21 cellular contexts compared by ENCODE assay signal in genomic region chr11:100068116-100068515, GRCh38.
"Had no signal": no experiment of that assay in that cellular context is flagged by ENCODE, and none has a peak within 500 bp of the region (broad histone marks: within the 10 kb centered on the region; RNA-seq: fewer than 3 reads in every experiment).

No MANE protein-coding gene starts in this region.

- H3K9me3 ChIP-seq: MG63 had no signal

- H3K4me3 ChIP-seq: cardiac muscle cell, MG63 had no signal

- H3K27ac ChIP-seq: cardiac muscle cell, VCaP had no signal

- DNase-seq: activated CD4-positive, alpha-beta memory T cell treated with anti-CD3 and anti-CD28 coated beads, Interleukin-2, amount 10 ng/mL, durations not matched to agents 7 days and 5 days; activated CD4-positive, alpha-beta T cell treated with anti-CD3 and anti-CD28 coated beads for 36 hours; activated CD4-positive, alpha-beta T cell treated with anti-CD3 and anti-CD28 coated beads, Interleukin-2, amount 50 U/mL, for 1 hour; activated gamma-delta T cell; activated naive CD4-positive, alpha-beta T cell treated with anti-CD3 and anti-CD28 coated beads for 36 hours; activated T-cell treated with anti-CD3 and anti-CD28 coated beads for 4 hours; activated T-cell treated with anti-CD3 and anti-CD28 coated beads, Interleukin-2, amount 50 U/mL, for 48 hours; amygdala; MG63; MV-4-11; NCI-H1092 treated with DMSO at 0.1 percent for 48 hours; NCI-H1694; NCI-H2029; NCI-H2107; NCI-H2227 treated with DMSO at 0.1 percent for 48 hours; NCI-H524 treated with DMSO at 0.1 percent for 48 hours; SIG-M5; T-helper 2 cell had no signal

- H3K27me3 ChIP-seq: cardiac muscle cell, MG63 had no signal

- H3K36me3 ChIP-seq: cardiac muscle cell, MG63 had no signal

- ATAC-seq: activated CD4-positive, alpha-beta T cell treated with anti-CD3 and anti-CD28 coated beads for 36 hours; activated T-helper 17 cell treated with anti-CD3 and anti-CD28 coated beads, Interleukin-2, amount 50 U/mL, for 72 hours had no signal
